ENCODE assay signal across 24 cellular contexts in the genomic region with DNA sequence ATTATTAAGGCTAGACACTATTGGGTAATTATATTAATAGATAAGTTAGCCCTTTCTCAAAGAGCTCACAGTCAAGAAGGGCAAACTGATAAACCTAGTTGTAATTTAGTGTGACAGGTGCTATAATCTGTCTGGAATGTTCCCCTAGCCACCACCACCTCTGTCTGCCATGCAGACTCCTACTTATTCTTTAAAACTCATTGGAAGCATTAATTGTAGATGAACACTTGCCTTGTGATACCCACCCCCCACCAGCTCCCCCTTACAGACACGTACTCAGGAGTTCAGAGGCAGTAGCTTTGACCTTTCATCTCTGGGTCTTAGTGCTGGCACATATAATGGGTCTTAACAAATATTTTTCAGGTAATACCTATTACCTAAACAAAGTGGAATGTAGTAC.
"Had no signal": no experiment of that assay in that cellular context is flagged by ENCODE, and none has a peak within 500 bp of the region (broad histone marks: within the 10 kb centered on the region; RNA-seq: fewer than 3 reads in every experiment).

No MANE protein-coding gene starts in this region.

- H3K9me3 ChIP-seq: gastroesophageal sphincter, heart left ventricle, prostate gland, sigmoid colon, tibial artery, upper lobe of left lung had no signal

- H3K27me3 Mint-ChIP-seq: stimulated activated naive B cell treated with anti-CD40 and anti-IgM and Interleukin-4, amounts not matched to agents 10 μg/mL and 1 μg/mL and 100 μg/mL, for 72 hours had no signal

- H3K36me3 ChIP-seq: gastroesophageal sphincter, heart left ventricle, prostate gland, sigmoid colon, tibial artery, upper lobe of left lung had no signal

- H3K27me3 ChIP-seq: gastroesophageal sphincter, heart left ventricle, sigmoid colon, tibial artery, upper lobe of left lung had no signal

- FAIRE-seq: islet of Langerhans, urothelium cell line had no signal

- H3K27ac Mint-ChIP-seq: naive thymus-derived CD8-positive, alpha-beta T cell; nephron progenitor cell; stimulated activated naive B cell treated with anti-CD40 and anti-IgM and Interleukin-4, amounts not matched to agents 10 μg/mL and 1 μg/mL and 100 μg/mL, for 72 hours; stimulated activated naive CD8-positive, alpha-beta T cell treated with anti-CD3 and anti-CD28 coated beads, Interleukin-15, Interleukin-2, amounts not matched to agents 100 ng/mL and 50 ng/mL, for 24 hours had no signal

- H3K9me3 Mint-ChIP-seq: nephron progenitor cell; stimulated activated naive CD8-positive, alpha-beta T cell treated with anti-CD3 and anti-CD28 coated beads, Interleukin-15, Interleukin-2, amounts not matched to agents 100 ng/mL and 50 ng/mL, for 24 hours had no signal

- H3K4me1 Mint-ChIP-seq: stimulated activated naive B cell treated with anti-CD40 and anti-IgM and Interleukin-4, amounts not matched to agents 10 μg/mL and 1 μg/mL and 100 μg/mL, for 72 hours had no signal

- H3K4me3 ChIP-seq: gastroesophageal sphincter, heart left ventricle, lung, prostate gland, sigmoid colon, skin epidermis, tibial artery, upper lobe of left lung had no signal

- H3K4me1 ChIP-seq: gastroesophageal sphincter, prostate gland, sigmoid colon, tibial artery, upper lobe of left lung had no signal

- H3K4me3 Mint-ChIP-seq: naive thymus-derived CD8-positive, alpha-beta T cell; nephron progenitor cell; stimulated activated naive B cell treated with anti-CD40 and anti-IgM and Interleukin-4, amounts not matched to agents 10 μg/mL and 1 μg/mL and 100 μg/mL, for 72 hours; stimulated activated naive CD8-positive, alpha-beta T cell treated with anti-CD3 and anti-CD28 coated beads, Interleukin-15, Interleukin-2, amounts not matched to agents 100 ng/mL and 50 ng/mL, for 24 hours had no signal

- H3K27ac ChIP-seq: gastroesophageal sphincter, heart left ventricle, prostate gland, sigmoid colon, tibial artery, upper lobe of left lung had no signal

- DNase-seq: caudate nucleus; cerebellar nuclear complex; cortex of kidney; foreskin fibroblast; heart left ventricle; hippocampal formation; mesenchymal stem cell; naive thymus-derived CD8-positive, alpha-beta T cell; nephron progenitor cell; nucleus accumbens; right cardiac atrium; sigmoid colon; stimulated activated CD4-positive, alpha-beta T cell treated with anti-CD3 and anti-CD28 coated beads, Interleukin-15, amount 100 ng/mL, for 24 hours; stimulated activated CD4-positive, alpha-beta T cell treated with anti-CD3 and anti-CD28 coated beads, Interleukin-2, amount 100 ng/mL, for 48 hours; stimulated activated naive B cell treated with anti-CD40 and anti-IgM and Interleukin-4, amounts not matched to agents 10 μg/mL and 1 μg/mL and 100 μg/mL, for 72 hours; tibial artery; upper lobe of left lung had no signal

- H3K36me3 Mint-ChIP-seq: naive thymus-derived CD8-positive, alpha-beta T cell; stimulated activated naive B cell treated with anti-CD40 and anti-IgM and Interleukin-4, amounts not matched to agents 10 μg/mL and 1 μg/mL and 100 μg/mL, for 72 hours had no signal
